In genomic region chrX:31524182-31524581, GRCh38 we compare ENCODE assay signal across 1 cellular context.
TF ChIP-seq lines count a peak whose summit lies in the region.

No MANE protein-coding gene starts in this region.

TF ChIP-seq in SK-N-SH, 30 proteins besides CTCF, POLR2A, EP300 and RAD21:
- TF ChIP-seq RCOR1 (IDR thresholded peaks at IDR 0.05; ENCODE audit: low read length) (0 out of 2 replicates have a peak, but pooled peaks have one; percentile 13), GATA2 (CRISPR knock-in tag; IDR thresholded peaks at IDR 0.05) (peak; percentile 74), ELF1 (IDR thresholded peaks at IDR 0.05) (no peak)
